13 cellular contexts compared by ENCODE assay signal in the genomic region with DNA sequence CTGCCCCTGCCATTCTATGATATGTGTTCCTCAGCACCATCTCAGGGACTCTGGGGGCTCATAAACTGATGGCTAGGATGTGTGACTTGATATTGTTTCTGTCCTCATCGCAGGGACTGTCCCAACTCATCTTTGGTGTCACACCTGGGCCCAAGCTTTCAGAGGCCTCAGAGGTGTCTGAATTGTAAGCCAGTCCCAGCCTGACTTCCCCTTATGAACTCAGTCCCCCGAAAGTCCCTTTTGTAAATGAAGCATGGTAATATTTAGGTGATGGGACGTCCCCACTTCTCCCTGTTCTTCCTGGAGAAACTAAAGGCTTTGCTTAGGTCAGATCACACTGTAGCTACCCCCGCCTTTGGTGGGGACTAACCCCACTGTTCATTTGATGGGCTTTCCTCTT.
DNase-seq lines count a peak whose midpoint lies in the region; ATAC-seq and TF ChIP-seq lines count a peak whose summit lies in the region.
"Had no signal": no experiment of that assay in that cellular context is flagged by ENCODE, and none has a peak within 500 bp of the region (broad histone marks: within the 10 kb centered on the region; RNA-seq: fewer than 3 reads in every experiment).

No MANE protein-coding gene starts in this region.

- H3K9me3 Mint-ChIP-seq in naive B cell (peaks cover 0 to 1% (median 0%) of the 10 kb centered on the region in 7 donors), glutamatergic neuron (ENCODE audit: unreplicated experiment) (no peaks in the 10 kb centered on the region)
- H3K9me3 Mint-ChIP-seq: activated CD4-positive, alpha-beta T cell treated with anti-CD3 and anti-CD28 coated beads, Interleukin-2, amount 10 ng/mL, durations not matched to agents 7 days and 5 days had no signal

- WGBS in esophagus muscularis mucosa: 90% methylated on average over 4 of the region's 4 CpGs

- no peaks in the 10 kb centered on the region for H3K27me3 Mint-ChIP-seq in naive B cell
- H3K27me3 Mint-ChIP-seq in glutamatergic neuron (ENCODE audit: unreplicated experiment): peaks cover 5% of the 10 kb centered on the region

- H3K27me3 ChIP-seq in esophagus muscularis mucosa: no peaks in the 10 kb centered on the region

- H3K27ac Mint-ChIP-seq in naive B cell (peak overlapping the region; percentile 89 to 99 (median 94)), glutamatergic neuron (ENCODE audit: unreplicated experiment) (no peak overlapping the region)
- H3K27ac Mint-ChIP-seq: activated CD4-positive, alpha-beta T cell treated with anti-CD3 and anti-CD28 coated beads, Interleukin-2, amount 10 ng/mL, durations not matched to agents 7 days and 5 days had no signal

- no peak overlapping the region for H3K27ac ChIP-seq in esophagus muscularis mucosa (replicated peaks in 1 of 4)
- H3K27ac ChIP-seq: 22Rv1 had no signal

- TF ChIP-seq EP300 in esophagus muscularis mucosa (IDR thresholded peaks at IDR 0.05): no peak

- peak overlapping the region in 6 of 8 donors; percentile 20 to 82 (median 53) for H3K4me3 Mint-ChIP-seq in naive B cell
- H3K4me3 Mint-ChIP-seq in glutamatergic neuron (ENCODE audit: unreplicated experiment): no peak overlapping the region
- H3K4me3 Mint-ChIP-seq: activated CD4-positive, alpha-beta T cell treated with anti-CD3 and anti-CD28 coated beads, Interleukin-2, amount 10 ng/mL, durations not matched to agents 7 days and 5 days had no signal

- no peak for DNase-seq in activated CD4-positive, CD25-positive, alpha-beta regulatory T cell treated with anti-CD3 and anti-CD28 coated beads, Interleukin-2, amount 50 U/mL, for 72 hours
- DNase-seq in naive B cell (peak; percentile 85), glutamatergic neuron (no peak), esophagus muscularis mucosa (ENCODE audit: extremely low spot score) (no peak), cardiac septum (ENCODE audit: low spot score) (no peak)
- DNase-seq: activated CD4-positive, alpha-beta T cell treated with anti-CD3 and anti-CD28 coated beads, Interleukin-2, amount 10 ng/mL, durations not matched to agents 7 days and 5 days; DMS53; NCI-H2081 had no signal

- intact Hi-C loops in esophagus muscularis mucosa (cut with DNase I): no loop called here
- intact Hi-C loops in cardiac septum (cut with DNase I): no loop called here

- no peaks in the 10 kb centered on the region for H3K4me1 ChIP-seq in esophagus muscularis mucosa

- H3K36me3 Mint-ChIP-seq in naive B cell (no peaks in the 10 kb centered on the region), glutamatergic neuron (ENCODE audit: unreplicated experiment) (no peaks in the 10 kb centered on the region)

- ATAC-seq in activated CD4-positive, CD25-positive, alpha-beta regulatory T cell treated with anti-CD3 and anti-CD28 coated beads, Interleukin-2, amount 50 U/mL, for 24 hours: peak; percentile 66 to 77
- peak; percentile 81 for ATAC-seq in GM21515 (IDR thresholded peaks at IDR 0.05; ENCODE audit: unreplicated experiment)
- peak; percentile 70 for ATAC-seq in HG03175 (IDR thresholded peaks at IDR 0.05; ENCODE audit: unreplicated experiment)
- ATAC-seq in naive B cell (ENCODE audit: low read depth in 2 of 2): peak; percentile 95 to 96
- ATAC-seq: sciatic nerve had no signal

- H3K9me3 ChIP-seq in esophagus muscularis mucosa: no peaks in the 10 kb centered on the region

- H3K4me1 Mint-ChIP-seq in naive B cell (peaks cover 37 to 80% (median 61%) of the 10 kb centered on the region in 3 donors), glutamatergic neuron (ENCODE audit: low read depth, unreplicated experiment) (peaks cover 6% of the 10 kb centered on the region)

- TF ChIP-seq CTCF in glutamatergic neuron (IDR thresholded peaks at IDR 0.05; ENCODE audit: partially characterized antibody, unreplicated experiment): no peak
- no peak for TF ChIP-seq CTCF in esophagus muscularis mucosa (IDR thresholded peaks at IDR 0.05)

- H3K36me3 ChIP-seq in esophagus muscularis mucosa: no peaks in the 10 kb centered on the region

- no peak overlapping the region for H3K4me3 ChIP-seq in esophagus muscularis mucosa

- TF ChIP-seq POLR2A in esophagus muscularis mucosa (IDR thresholded peaks at IDR 0.05; ENCODE audit: low read depth): no peak
